In the genomic region with DNA sequence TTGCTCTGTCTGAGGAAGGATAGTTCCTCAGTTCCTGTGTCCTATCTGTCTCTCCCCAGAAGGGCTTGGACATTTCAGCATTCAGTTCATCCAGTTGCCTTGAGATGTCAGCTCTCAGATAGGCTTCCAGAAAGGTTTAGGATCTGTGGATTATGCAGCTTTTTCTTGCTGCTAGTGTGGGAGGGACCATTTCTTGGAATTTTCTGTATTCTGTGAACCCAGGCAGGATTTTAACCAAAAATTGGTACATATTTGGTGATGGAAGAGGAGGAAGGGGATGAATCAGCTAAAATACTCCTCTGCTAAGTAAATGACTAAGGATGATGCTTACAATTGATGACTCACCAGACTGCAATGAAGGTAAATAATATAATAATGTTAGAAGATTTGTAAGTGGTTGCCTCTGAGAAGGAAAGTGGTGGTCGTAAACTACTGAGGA, we compare ENCODE assay signal across 11 cellular contexts. TPM values are rescaled to one million over a fixed set of nuclear protein-coding genes. Genes with fewer than 3 reads are reported as not detected.
DNase-seq lines count a peak whose midpoint lies in the region; ATAC-seq and TF ChIP-seq lines count a peak whose summit lies in the region.
"Had no signal": no experiment of that assay in that cellular context is flagged by ENCODE, and none has a peak within 500 bp of the region (broad histone marks: within the 10 kb centered on the region; RNA-seq: fewer than 3 reads in every experiment).

No MANE protein-coding gene starts in this region.

- no peaks in the 10 kb centered on the region for H3K36me3 ChIP-seq in right atrium auricular region
- H3K36me3 ChIP-seq: adrenal gland, esophagus squamous epithelium had no signal

- no peaks in the 10 kb centered on the region for H3K27me3 ChIP-seq in right atrium auricular region
- H3K27me3 ChIP-seq: adrenal gland, esophagus squamous epithelium had no signal

- no peak for ATAC-seq in HG03025 (IDR thresholded peaks at IDR 0.05; ENCODE audit: low FRiP score, unreplicated experiment)

- no peak overlapping the region for H3K4me3 ChIP-seq in right atrium auricular region
- H3K4me3 ChIP-seq: adrenal gland, esophagus squamous epithelium had no signal

- no peak overlapping the region for H3K27ac ChIP-seq in right atrium auricular region
- H3K27ac ChIP-seq: adrenal gland, esophagus squamous epithelium had no signal

- no peaks in the 10 kb centered on the region for H3K9me3 ChIP-seq in right atrium auricular region
- H3K9me3 ChIP-seq: adrenal gland, esophagus squamous epithelium had no signal

- DNase-seq in EL (peak; percentile 95), NCI-H460 (ENCODE audit: extremely low read depth, low read depth) (peak; percentile 85), dermis blood vessel endothelial cell (peak; percentile 59), non-pigmented ciliary epithelial cell (ENCODE audit: low read depth) (peak; percentile 90), right atrium auricular region (ENCODE audit: low spot score) (no peak), NCI-H446 (lab: John Stamatoyannopoulos, UW) (no peak), foreskin melanocyte (no peak)
- DNase-seq: activated CD8-positive, alpha-beta memory T cell treated with anti-CD3 and anti-CD28 coated beads for 24 hours; adrenal gland; esophagus squamous epithelium had no signal

- TF ChIP-seq CTCF in right atrium auricular region (IDR thresholded peaks at IDR 0.05) = no peak

- no peaks in the 10 kb centered on the region for H3K4me1 ChIP-seq in right atrium auricular region
- H3K4me1 ChIP-seq: adrenal gland, esophagus squamous epithelium had no signal

RNA-seq across cellular contexts. Expression of a gene that starts 58.6 kb away (rescaled TPM):
- 17.5 and 23.9 TPM in 2 replicates for total RNA-seq in NCI-H460 (2014; rRNA removed; shearing (Covaris generic))
- polyA plus RNA-seq in NCI-H460 (2014; cell fraction: nucleus; rRNA removed) = 26.8 and 38.7 TPM in 2 replicates
- 4.1 and 5.3 TPM in 2 replicates for total RNA-seq in dermis blood vessel endothelial cell
- 1 to 10 TPM in 1 of 2 donors, under 1 TPM in 1; 0.93 to 2.0 TPM for total RNA-seq in right atrium auricular region

Comparison
In these comparisons a context has a peak if more than half of its experiments do, and no peak if none do; other contexts are left out.
1. DNase-seq: peak in EL (single experiment), NCI-H460 (single experiment), dermis blood vessel endothelial cell (single experiment) and non-pigmented ciliary epithelial cell (single experiment); none in right atrium auricular region (single experiment), NCI-H446 (0 of 2) and foreskin melanocyte (single experiment).